ENCODE assay signal across 9 cellular contexts in genomic region chr3:38756892-38757291, GRCh38. TPM values are rescaled to one million over a fixed set of nuclear protein-coding genes. Genes with fewer than 3 reads are reported as not detected.
"Had no signal": no experiment of that assay in that cellular context is flagged by ENCODE, and none has a peak within 500 bp of the region (broad histone marks: within the 10 kb centered on the region; RNA-seq: fewer than 3 reads in every experiment).

No MANE protein-coding gene starts in this region.

- H3K9me3 Mint-ChIP-seq: IgD-negative memory B cell had no signal

- H3K36me3 Mint-ChIP-seq: IgD-negative memory B cell had no signal

- H3K4me3 ChIP-seq: K562 had no signal

- H3K4me1 Mint-ChIP-seq: IgD-negative memory B cell had no signal

- DNase-seq: IMR-90, KBM-7 had no signal

- H3K27ac ChIP-seq: HL-60 had no signal

- FAIRE-seq: HepG2, HTR-8/SVneo, K562 had no signal

- ATAC-seq: HepG2, K562 had no signal

- H3K4me3 Mint-ChIP-seq: IgD-negative memory B cell had no signal

- H3K27ac Mint-ChIP-seq: IgD-negative memory B cell had no signal

RNA-seq across cellular contexts. Expression of gene SCN10A, which starts 59.1 kb away (rescaled TPM):
- total RNA-seq: HepG2, HT-29, HT1080, IMR-90, K562 had no signal
